Comparison of ENCODE assay signal across 11 cellular contexts in genomic region chr12:563250-563781, GRCh38.
DNase-seq lines count a peak whose midpoint lies in the region; ATAC-seq and TF ChIP-seq lines count a peak whose summit lies in the region.
"Had no signal": no experiment of that assay in that cellular context is flagged by ENCODE, and none has a peak within 500 bp of the region (broad histone marks: within the 10 kb centered on the region; RNA-seq: fewer than 3 reads in every experiment).

No MANE protein-coding gene starts in this region.

- no peak for DNase-seq in CD14-positive monocyte (ENCODE audit: low spot score)
- DNase-seq in NCI-H69 (lab: John Stamatoyannopoulos, UW): peak; percentile 41
- DNase-seq in activated T-cell treated with anti-CD3 and anti-CD28 coated beads, Interleukin-2, amount 50 U/mL, for 48 hours: peak; percentile 44 to 63
- no peak for DNase-seq in naive B cell
- DNase-seq in mesenchymal stem cell: no peak
- DNase-seq in NCI-H446 treated with DMSO at 0.1 percent for 48 hours (lab: John Stamatoyannopoulos, UW): no peak
- DNase-seq in DMS53 treated with DMSO at 0.1 percent for 48 hours (lab: John Stamatoyannopoulos, UW; ENCODE audit: unreplicated experiment): no peak
- no peak for DNase-seq in HuH-7 (ENCODE audit: low spot score)
- DNase-seq: COR-L47, dorsolateral prefrontal cortex, left cardiac atrium had no signal

- ATAC-seq in naive B cell (ENCODE audit: low read depth in 2 of 2): peak; percentile 53 to 56

- H2AK5ac ChIP-seq in mesenchymal stem cell (ENCODE audit: low read length, severe bottlenecking): no peak overlapping the region

- no peak overlapping the region for H2BK120ac ChIP-seq in mesenchymal stem cell (ENCODE audit: low read depth, low read length)

- no peak overlapping the region for H2BK15ac ChIP-seq in mesenchymal stem cell (ENCODE audit: low read depth, poor library complexity, severe bottlenecking)

- H3K27me3 Mint-ChIP-seq in CD14-positive monocyte (ENCODE audit: low read depth in 3 of 3): peaks cover 2 to 5% (median 2%) of the 10 kb centered on the region in 3 donors
- peaks cover 4 to 7% (median 6%) of the 10 kb centered on the region in 3 donors for H3K27me3 Mint-ChIP-seq in naive B cell

- no peak overlapping the region for H3K4me2 ChIP-seq in mesenchymal stem cell (ENCODE audit: low read length, poor library complexity, severe bottlenecking)

- H3K79me1 ChIP-seq in mesenchymal stem cell (replicated peaks; ENCODE audit: low read length, poor library complexity, severe bottlenecking): no peaks in the 10 kb centered on the region

- H3K27ac Mint-ChIP-seq in CD14-positive monocyte (peak overlapping the region; percentile 38 to 100 (median 99)), naive B cell (peak overlapping the region in 4 of 6 donors; percentile 15 to 59 (median 40))

- intact Hi-C loops in CD14-positive monocyte (cut with micrococcal nuclease): loop anchor here in 1 of 2 donors (10.0 kb wide), 2 partner anchors 381 to 1021 kb away; partner anchors contain the start of gene RAD52

- H3K36me3 Mint-ChIP-seq in CD14-positive monocyte (peaks cover 25 to 27% of the 10 kb centered on the region in 2 donors), naive B cell (no peaks in the 10 kb centered on the region)

- no peak overlapping the region for H4K91ac ChIP-seq in mesenchymal stem cell (ENCODE audit: low read length)

- no peak overlapping the region for H3K4me3 ChIP-seq in mesenchymal stem cell (ENCODE audit: insufficient read depth in 1 of 2, low read depth in 1 of 2, low read length in 2 of 2)

- no peak overlapping the region for H3K9ac ChIP-seq in mesenchymal stem cell (ENCODE audit: low read length)

- H3K4ac ChIP-seq in mesenchymal stem cell (ENCODE audit: low read depth in 1 of 2, low read length in 2 of 2): no peak overlapping the region

- no peak overlapping the region for H3K23ac ChIP-seq in mesenchymal stem cell (ENCODE audit: low read length in 2 of 2)

- no peak overlapping the region for H3K18ac ChIP-seq in mesenchymal stem cell (ENCODE audit: low read depth in 1 of 2, low read length in 2 of 2)

- H3K4me1 Mint-ChIP-seq in CD14-positive monocyte: peaks cover 64% of the 10 kb centered on the region
- peaks cover 27 to 32% (median 32%) of the 10 kb centered on the region in 3 donors for H3K4me1 Mint-ChIP-seq in naive B cell

- H3K14ac ChIP-seq in mesenchymal stem cell (ENCODE audit: low read length in 2 of 2): no peak overlapping the region

- H3K27ac ChIP-seq in mesenchymal stem cell (ENCODE audit: low read length, poor library complexity, severe bottlenecking): no peak overlapping the region

- no peak overlapping the region for H2BK5ac ChIP-seq in mesenchymal stem cell (ENCODE audit: low read depth, low read length, poor library complexity, severe bottlenecking)

- H3K9me3 ChIP-seq in mesenchymal stem cell (ENCODE audit: control insufficient read depth, low read length): no peaks in the 10 kb centered on the region

- H3K27me3 ChIP-seq in mesenchymal stem cell (ENCODE audit: control insufficient read depth in 1 of 2, insufficient read depth in 1 of 2, low read length in 2 of 2): peaks cover 44 to 64% of the 10 kb centered on the region in 2 experiments
- H3K27me3 ChIP-seq: dorsolateral prefrontal cortex had no signal

- H3K4me3 Mint-ChIP-seq in CD14-positive monocyte (peak overlapping the region; percentile 91 to 96), naive B cell (peak overlapping the region in 6 of 8 donors; percentile 53 to 84 (median 75))

- no peak overlapping the region for H2AFZ ChIP-seq in mesenchymal stem cell (ENCODE audit: low read depth, low read length)

- TF ChIP-seq CTCF in CD14-positive monocyte (IDR thresholded peaks at IDR 0.05): no peak

- no peak overlapping the region for H2BK12ac ChIP-seq in mesenchymal stem cell (ENCODE audit: low read length in 2 of 2)

- H3K9me3 Mint-ChIP-seq in CD14-positive monocyte (no peaks in the 10 kb centered on the region), naive B cell (no peaks in the 10 kb centered on the region)

- 72% methylated on average over 5 of the region's 8 CpGs for WGBS in mesenchymal stem cell

- H3K36me3 ChIP-seq in mesenchymal stem cell (ENCODE audit: control insufficient read depth in 1 of 2, insufficient read depth in 2 of 2, low read depth in 1 of 2, low read length in 2 of 2): no peaks in the 10 kb centered on the region

- no peak overlapping the region for H4K8ac ChIP-seq in mesenchymal stem cell (ENCODE audit: low read length)

- H3K4me1 ChIP-seq in mesenchymal stem cell (ENCODE audit: control insufficient read depth, insufficient read depth, low read depth, low read length): peaks cover 14% of the 10 kb centered on the region

Comparison
In these comparisons a context has a peak if more than half of its experiments do, and no peak if none do; other contexts are left out.
1. DNase-seq: peak in NCI-H69 (single experiment) and activated T-cell treated with anti-CD3 and anti-CD28 coated beads, Interleukin-2, amount 50 U/mL, for 48 hours (2 of 2); none in CD14-positive monocyte (single experiment), naive B cell (single experiment), mesenchymal stem cell (single experiment), NCI-H446 treated with DMSO at 0.1 percent for 48 hours (single experiment), DMS53 treated with DMSO at 0.1 percent for 48 hours (single experiment) and HuH-7 (single experiment).